21 cellular contexts compared by ENCODE assay signal in the genomic region with DNA sequence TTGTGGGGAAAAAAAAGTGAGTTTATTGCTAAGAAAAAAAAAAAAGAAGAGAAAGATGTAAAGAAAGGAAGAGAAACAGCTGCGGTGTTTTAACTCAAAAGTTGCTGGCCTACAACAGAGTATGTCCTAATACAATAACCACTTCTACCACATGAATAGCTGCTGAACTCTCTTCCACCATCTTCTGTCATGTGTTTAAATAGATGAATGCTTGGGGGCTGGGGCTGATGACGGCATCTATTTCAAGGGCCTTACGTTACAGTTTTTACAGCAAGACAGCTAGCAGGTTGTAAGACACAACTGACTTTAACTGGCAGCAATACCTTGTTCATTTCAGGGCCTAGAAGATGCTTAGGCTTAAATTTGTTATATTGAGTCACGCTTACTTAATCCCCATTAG. TPM values are rescaled to one million over a fixed set of nuclear protein-coding genes. Genes with fewer than 3 reads are reported as not detected.
A peak's percentile ranks its signal among the peaks of the same experiment; 100 is the strongest.
DNase-seq lines count a peak whose midpoint lies in the region; ATAC-seq, FAIRE-seq and TF ChIP-seq lines count a peak whose summit lies in the region.
"Had no signal": no experiment of that assay in that cellular context is flagged by ENCODE, and none has a peak within 500 bp of the region (broad histone marks: within the 10 kb centered on the region; RNA-seq: fewer than 3 reads in every experiment).

No MANE protein-coding gene starts in this region.

- DNase-seq in GM12891 (ENCODE audit: insufficient read length, low spot score) (no peak), GM23338 (ENCODE audit: low spot score) (no peak), fibroblast of pulmonary artery (ENCODE audit: low read depth) (peak; percentile 10), nephron progenitor cell (no peak), SW 1271 (lab: John Stamatoyannopoulos, UW) (no peak), chondrocyte (ENCODE audit: low spot score) (no peak)
- DNase-seq: ACHN, C1 segment of cervical spinal cord, H9, NCI-H1436, NCI-H2029, NCI-H2171, NCI-H446 treated with DMSO at 0.1 percent for 48 hours, NCI-H69, Peyer's patch had no signal

- H3K4me3 Mint-ChIP-seq in GM23338 = no peak overlapping the region
- H3K4me3 Mint-ChIP-seq in nephron progenitor cell = no peak overlapping the region
- no peak overlapping the region for H3K4me3 Mint-ChIP-seq in chondrocyte (ENCODE audit: unreplicated experiment)
- H3K4me3 Mint-ChIP-seq: H9 had no signal

- H3K9me3 Mint-ChIP-seq in GM23338 (no peaks in the 10 kb centered on the region), nephron progenitor cell (no peaks in the 10 kb centered on the region), chondrocyte (ENCODE audit: low read depth) (no peaks in the 10 kb centered on the region)
- H3K9me3 Mint-ChIP-seq: H9 had no signal

- H4K20me1 ChIP-seq in GM23338 (replicated peaks; ENCODE audit: insufficient read depth) = no peaks in the 10 kb centered on the region

- no peak for TF ChIP-seq POLR2A in GM12891 (IDR thresholded peaks at IDR 0.05; ENCODE audit: low read depth, low read length)

- H3K4me1 Mint-ChIP-seq in GM23338 = peaks cover 5% of the 10 kb centered on the region; the same call in 1 of the 3 replicates
- peaks cover 24% of the 10 kb centered on the region for H3K4me1 Mint-ChIP-seq in nephron progenitor cell
- H3K4me1 Mint-ChIP-seq in chondrocyte (ENCODE audit: low read depth) = peaks cover 23% of the 10 kb centered on the region
- H3K4me1 Mint-ChIP-seq: H9 had no signal

- H3K79me2 ChIP-seq in GM23338 (replicated peaks; ENCODE audit: insufficient read depth) = no peaks in the 10 kb centered on the region

- H3K27ac Mint-ChIP-seq in GM23338 (no peak overlapping the region), nephron progenitor cell (peak overlapping the region; percentile 91), chondrocyte (ENCODE audit: unreplicated experiment) (no peak overlapping the region)

- no peak overlapping the region for H3K4me2 ChIP-seq in GM23338
- H3K4me2 ChIP-seq: KMS-11 had no signal

- FAIRE-seq in GM12891 (lab: Jason Lieb, UNC) = peak; percentile 20
- FAIRE-seq: D721Med, GM12892, GM18507, HepG2 had no signal

- H3K27ac ChIP-seq in GM23338 (ENCODE audit: low read depth) = 0 out of 2 replicates have a peak overlapping the region, but pooled peaks have one; percentile 16
- H3K27ac ChIP-seq: KMS-11, Peyer's patch had no signal

- H3K4me1 ChIP-seq in GM23338 (ENCODE audit: insufficient read depth) = no peaks in the 10 kb centered on the region

- H3F3A ChIP-seq in GM23338 (replicated peaks; ENCODE audit: low read depth) = no peaks in the 10 kb centered on the region

- no peaks in the 10 kb centered on the region for H3K27me3 ChIP-seq in GM23338 (ENCODE audit: insufficient read depth)
- H3K27me3 ChIP-seq: Peyer's patch had no signal

- no peaks in the 10 kb centered on the region for H3K36me3 ChIP-seq in GM23338 (ENCODE audit: insufficient read depth)

- H3K36me3 Mint-ChIP-seq in GM23338 (ENCODE audit: low read depth) (peaks cover 10% of the 10 kb centered on the region; the same call in 1 of the 3 replicates), nephron progenitor cell (ENCODE audit: low read depth) (peaks cover 23% of the 10 kb centered on the region), chondrocyte (ENCODE audit: low read depth) (peaks cover 6% of the 10 kb centered on the region)

- H3K9me2 ChIP-seq in GM23338 (ENCODE audit: insufficient read depth) = no peaks in the 10 kb centered on the region

- H3K27me3 Mint-ChIP-seq in GM23338 (ENCODE audit: insufficient read depth, low read depth, poor library complexity) (no peaks in the 10 kb centered on the region), nephron progenitor cell (ENCODE audit: low read depth, poor library complexity) (no peaks in the 10 kb centered on the region), chondrocyte (ENCODE audit: low read depth) (no peaks in the 10 kb centered on the region)

- TF ChIP-seq CTCF in GM23338 (conservative IDR thresholded peaks at IDR 0.05; ENCODE audit: low read depth in 2 of 2) = no peak
- TF ChIP-seq CTCF in fibroblast of pulmonary artery (IDR thresholded peaks at IDR 0.05; ENCODE audit: low read length, missing control alignments) = no peak
- TF ChIP-seq CTCF in nephron progenitor cell (IDR thresholded peaks at IDR 0.05) = no peak
- TF ChIP-seq CTCF in chondrocyte (IDR thresholded peaks at IDR 0.05) = no peak

- no peak overlapping the region for H2AFZ ChIP-seq in GM23338

- ATAC-seq in GM23338 = no peak
- no peak for ATAC-seq in GM21390 (IDR thresholded peaks at IDR 0.05; ENCODE audit: unreplicated experiment)
- ATAC-seq: HepG2 had no signal

- H3K4me3 ChIP-seq in GM23338 (no peak overlapping the region), fibroblast of pulmonary artery (replicated peaks; ENCODE audit: low read depth, low read length) (no peak overlapping the region)
- H3K4me3 ChIP-seq: Peyer's patch had no signal

TF ChIP-seq in GM12891, 5 proteins besides CTCF, POLR2A, EP300 and RAD21:
- TF ChIP-seq SPI1 (IDR thresholded peaks at IDR 0.05; ENCODE audit: low read depth, low read length) (no peak), POLR2AphosphoS5 (IDR thresholded peaks at IDR 0.05; ENCODE audit: low read depth, low read length) (no peak), POU2F2 (IDR thresholded peaks at IDR 0.05; ENCODE audit: low read depth, low read length) (no peak), PAX5 (IDR thresholded peaks at IDR 0.05; ENCODE audit: insufficient read depth, low read length, severe bottlenecking) (no peak), TAF1 (IDR thresholded peaks at IDR 0.05; ENCODE audit: low read depth, low read length) (no peak)
TF ChIP-seq in GM12891: peak in this region for 0.

TF ChIP-seq in GM23338, 12 proteins besides CTCF, POLR2A, EP300 and RAD21 (continues in another document):
- TF ChIP-seq NANOG (IDR thresholded peaks at IDR 0.05; ENCODE audit: borderline replicate concordance) (no peak), JUNB (IDR thresholded peaks at IDR 0.05; ENCODE audit: unreplicated experiment) (no peak)
- TF ChIP-seq, protein P1, sequence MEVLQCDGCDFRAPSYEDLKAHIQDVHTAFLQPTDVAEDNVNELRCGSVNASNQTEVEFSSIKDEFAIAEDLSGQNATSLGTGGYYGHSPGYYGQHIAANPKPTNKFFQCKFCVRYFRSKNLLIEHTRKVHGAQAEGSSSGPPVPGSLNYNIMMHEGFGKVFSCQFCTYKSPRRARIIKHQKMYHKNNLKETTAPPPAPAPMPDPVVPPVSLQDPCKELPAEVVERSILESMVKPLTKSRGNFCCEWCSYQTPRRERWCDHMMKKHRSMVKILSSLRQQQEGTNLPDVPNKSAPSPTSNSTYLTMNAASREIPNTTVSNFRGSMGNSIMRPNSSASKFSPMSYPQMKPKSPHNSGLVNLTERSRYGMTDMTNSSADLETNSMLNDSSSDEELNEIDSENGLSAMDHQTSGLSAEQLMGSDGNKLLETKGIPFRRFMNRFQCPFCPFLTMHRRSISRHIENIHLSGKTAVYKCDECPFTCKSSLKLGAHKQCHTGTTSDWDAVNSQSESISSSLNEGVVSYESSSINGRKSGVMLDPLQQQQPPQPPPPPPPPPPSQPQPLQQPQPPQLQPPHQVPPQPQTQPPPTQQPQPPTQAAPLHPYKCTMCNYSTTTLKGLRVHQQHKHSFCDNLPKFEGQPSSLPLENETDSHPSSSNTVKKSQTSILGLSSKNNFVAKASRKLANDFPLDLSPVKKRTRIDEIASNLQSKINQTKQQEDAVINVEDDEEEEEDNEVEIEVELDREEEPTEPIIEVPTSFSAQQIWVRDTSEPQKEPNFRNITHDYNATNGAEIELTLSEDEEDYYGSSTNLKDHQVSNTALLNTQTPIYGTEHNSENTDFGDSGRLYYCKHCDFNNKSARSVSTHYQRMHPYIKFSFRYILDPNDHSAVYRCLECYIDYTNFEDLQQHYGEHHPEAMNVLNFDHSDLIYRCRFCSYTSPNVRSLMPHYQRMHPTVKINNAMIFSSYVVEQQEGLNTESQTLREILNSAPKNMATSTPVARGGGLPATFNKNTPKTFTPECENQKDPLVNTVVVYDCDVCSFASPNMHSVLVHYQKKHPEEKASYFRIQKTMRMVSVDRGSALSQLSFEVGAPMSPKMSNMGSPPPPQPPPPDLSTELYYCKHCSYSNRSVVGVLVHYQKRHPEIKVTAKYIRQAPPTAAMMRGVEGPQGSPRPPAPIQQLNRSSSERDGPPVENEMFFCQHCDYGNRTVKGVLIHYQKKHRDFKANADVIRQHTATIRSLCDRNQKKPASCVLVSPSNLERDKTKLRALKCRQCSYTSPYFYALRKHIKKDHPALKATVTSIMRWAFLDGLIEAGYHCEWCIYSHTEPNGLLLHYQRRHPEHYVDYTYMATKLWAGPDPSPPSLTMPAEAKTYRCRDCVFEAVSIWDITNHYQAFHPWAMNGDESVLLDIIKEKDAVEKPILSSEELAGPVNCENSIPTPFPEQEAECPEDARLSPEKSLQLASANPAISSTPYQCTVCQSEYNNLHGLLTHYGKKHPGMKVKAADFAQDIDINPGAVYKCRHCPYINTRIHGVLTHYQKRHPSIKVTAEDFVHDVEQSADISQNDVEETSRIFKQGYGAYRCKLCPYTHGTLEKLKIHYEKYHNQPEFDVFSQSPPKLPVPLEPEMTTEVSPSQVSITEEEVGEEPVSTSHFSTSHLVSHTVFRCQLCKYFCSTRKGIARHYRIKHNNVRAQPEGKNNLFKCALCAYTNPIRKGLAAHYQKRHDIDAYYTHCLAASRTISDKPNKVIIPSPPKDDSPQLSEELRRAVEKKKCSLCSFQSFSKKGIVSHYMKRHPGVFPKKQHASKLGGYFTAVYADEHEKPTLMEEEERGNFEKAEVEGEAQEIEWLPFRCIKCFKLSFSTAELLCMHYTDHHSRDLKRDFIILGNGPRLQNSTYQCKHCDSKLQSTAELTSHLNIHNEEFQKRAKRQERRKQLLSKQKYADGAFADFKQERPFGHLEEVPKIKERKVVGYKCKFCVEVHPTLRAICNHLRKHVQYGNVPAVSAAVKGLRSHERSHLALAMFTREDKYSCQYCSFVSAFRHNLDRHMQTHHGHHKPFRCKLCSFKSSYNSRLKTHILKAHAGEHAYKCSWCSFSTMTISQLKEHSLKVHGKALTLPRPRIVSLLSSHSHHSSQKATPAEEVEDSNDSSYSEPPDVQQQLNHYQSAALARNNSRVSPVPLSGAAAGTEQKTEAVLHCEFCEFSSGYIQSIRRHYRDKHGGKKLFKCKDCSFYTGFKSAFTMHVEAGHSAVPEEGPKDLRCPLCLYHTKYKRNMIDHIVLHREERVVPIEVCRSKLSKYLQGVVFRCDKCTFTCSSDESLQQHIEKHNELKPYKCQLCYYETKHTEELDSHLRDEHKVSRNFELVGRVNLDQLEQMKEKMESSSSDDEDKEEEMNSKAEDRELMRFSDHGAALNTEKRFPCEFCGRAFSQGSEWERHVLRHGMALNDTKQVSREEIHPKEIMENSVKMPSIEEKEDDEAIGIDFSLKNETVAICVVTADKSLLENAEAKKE (CRISPR knock-in tag; IDR thresholded peaks at IDR 0.05) = no peak

RNA-seq across cellular contexts. Expression of a gene that starts 50.4 kb away (rescaled TPM):
- polyA plus RNA-seq in GM12891 (2012; ENCODE audit: low read depth, missing spikeins) = 10.8 TPM
- total RNA-seq in GM23338 (2014; rRNA removed; shearing (Covaris generic)) = 40.9 and 47.1 TPM in 2 replicates
- polyA plus RNA-seq in GM23338 (2016; fragmentation: Nextera tagmentation; extraction: Ambion mirVana) = 29.6 and 33.2 TPM in 2 replicates
- 25.2 to 31.1 TPM (median 26.0 TPM) in 3 replicates for total RNA-seq in chondrocyte
